In the genomic region with DNA sequence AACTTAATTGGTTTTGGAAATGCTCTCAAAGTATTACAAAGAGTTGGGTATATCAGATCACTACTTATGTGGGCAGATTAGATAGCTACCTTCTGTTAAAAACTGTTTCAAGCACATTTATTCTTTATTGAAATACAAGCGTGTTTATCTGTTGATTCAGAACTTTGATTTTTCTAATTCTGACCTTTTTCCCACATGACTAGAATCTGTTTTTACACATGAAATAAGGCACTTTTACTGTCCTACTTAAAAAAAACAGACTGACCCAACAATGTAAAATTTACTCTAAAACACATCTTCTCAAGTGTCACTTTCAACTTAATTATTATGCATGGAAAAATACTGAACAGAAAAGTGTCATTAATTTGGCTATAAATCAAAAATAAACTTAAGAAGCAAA, we compare ENCODE assay signal across 2 cellular contexts.
TF ChIP-seq lines count a peak whose summit lies in the region.

No MANE protein-coding gene starts in this region.

TF ChIP-seq in HEK293, 187 proteins besides CTCF, POLR2A, EP300 and RAD21:
- TF ChIP-seq ZNF184 (tag by site-specific recombination; IDR thresholded peaks at IDR 0.05) (no peak), ZFP3 (tag by site-specific recombination; IDR thresholded peaks at IDR 0.05; ENCODE audit: low read depth) (no peak), ZNF555 (tag by site-specific recombination; conservative IDR thresholded peaks at IDR 0.05) (no peak), ZNF175 (tag by site-specific recombination; IDR thresholded peaks at IDR 0.05) (no peak), KLF10 (tag by site-specific recombination; IDR thresholded peaks at IDR 0.05) (no peak), BCL11A (tag by site-specific recombination; IDR thresholded peaks at IDR 0.05; ENCODE audit: low read depth) (no peak), ZNF747 (tag by site-specific recombination; IDR thresholded peaks at IDR 0.05) (no peak), SP2 (tag by site-specific recombination; IDR thresholded peaks at IDR 0.05) (no peak), PRDM10 (tag by site-specific recombination; IDR thresholded peaks at IDR 0.05) (no peak), ZNF426 (tag by site-specific recombination; IDR thresholded peaks at IDR 0.05) (no peak), ZNF777 (tag by site-specific recombination; IDR thresholded peaks at IDR 0.05; ENCODE audit: borderline replicate concordance) (no peak), ZNF707 (tag by site-specific recombination; IDR thresholded peaks at IDR 0.05) (no peak), PRDM4 (tag by site-specific recombination; IDR thresholded peaks at IDR 0.05) (peak; percentile 54; the same call in 1 of the 2 replicates), EGR2 (tag by site-specific recombination; IDR thresholded peaks at IDR 0.05; ENCODE audit: low read depth) (no peak), GLI2 (tag by site-specific recombination; IDR thresholded peaks at IDR 0.05; ENCODE audit: borderline replicate concordance, low read depth) (no peak), ZNF501 (tag by site-specific recombination; IDR thresholded peaks at IDR 0.05) (no peak)
- TF ChIP-seq, protein P1, sequence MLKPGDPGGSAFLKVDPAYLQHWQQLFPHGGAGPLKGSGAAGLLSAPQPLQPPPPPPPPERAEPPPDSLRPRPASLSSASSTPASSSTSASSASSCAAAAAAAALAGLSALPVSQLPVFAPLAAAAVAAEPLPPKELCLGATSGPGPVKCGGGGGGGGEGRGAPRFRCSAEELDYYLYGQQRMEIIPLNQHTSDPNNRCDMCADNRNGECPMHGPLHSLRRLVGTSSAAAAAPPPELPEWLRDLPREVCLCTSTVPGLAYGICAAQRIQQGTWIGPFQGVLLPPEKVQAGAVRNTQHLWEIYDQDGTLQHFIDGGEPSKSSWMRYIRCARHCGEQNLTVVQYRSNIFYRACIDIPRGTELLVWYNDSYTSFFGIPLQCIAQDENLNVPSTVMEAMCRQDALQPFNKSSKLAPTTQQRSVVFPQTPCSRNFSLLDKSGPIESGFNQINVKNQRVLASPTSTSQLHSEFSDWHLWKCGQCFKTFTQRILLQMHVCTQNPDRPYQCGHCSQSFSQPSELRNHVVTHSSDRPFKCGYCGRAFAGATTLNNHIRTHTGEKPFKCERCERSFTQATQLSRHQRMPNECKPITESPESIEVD (tag by site-specific recombination; IDR thresholded peaks at IDR 0.05), result peak; percentile 75

TF ChIP-seq in GM12878, 131 proteins besides CTCF, POLR2A, EP300 and RAD21:
- TF ChIP-seq ATF7 (IDR thresholded peaks at IDR 0.05; ENCODE audit: low read depth) (no peak), NRF1 (conservative IDR thresholded peaks at IDR 0.05; ENCODE audit: low read depth, low read length) (no peak), SKIL (IDR thresholded peaks at IDR 0.05; ENCODE audit: low read depth, poor library complexity, severe bottlenecking) (no peak), SRF (IDR thresholded peaks at IDR 0.05; ENCODE audit: low read depth in 2 of 2, low read length in 2 of 2) (no peak), IRF4 (IDR thresholded peaks at IDR 0.05; ENCODE audit: low read depth, low read length) (no peak), NR2F1 (conservative IDR thresholded peaks at IDR 0.05) (no peak), CHD2 (IDR thresholded peaks at IDR 0.05; ENCODE audit: borderline replicate concordance, low read depth, low read length) (no peak), TAF1 (IDR thresholded peaks at IDR 0.05; ENCODE audit: borderline replicate concordance, low read depth, low read length) (no peak), ZZZ3 (IDR thresholded peaks at IDR 0.05; ENCODE audit: control insufficient read depth, insufficient read length, low read depth) (no peak), ATF2 (IDR thresholded peaks at IDR 0.05; ENCODE audit: low read length) (no peak), CREM (IDR thresholded peaks at IDR 0.05; ENCODE audit: low read depth) (no peak), JUND (IDR thresholded peaks at IDR 0.05; ENCODE audit: low read depth, low read length) (no peak), ETV6 (conservative IDR thresholded peaks at IDR 0.05 in 1 of 2, IDR thresholded peaks at IDR 0.05 in 1 of 2; ENCODE audit: borderline replicate concordance in 1 of 2, low read depth in 1 of 2) (no peak), YY1 (IDR thresholded peaks at IDR 0.05; ENCODE audit: low read depth, low read length) (no peak), NFIC (IDR thresholded peaks at IDR 0.05; ENCODE audit: low read depth, low read length) (no peak), ZBED1 (IDR thresholded peaks at IDR 0.05; ENCODE audit: borderline replicate concordance) (no peak), BMI1 (IDR thresholded peaks at IDR 0.05; ENCODE audit: borderline replicate concordance) (no peak)
- TF ChIP-seq, protein P2, sequence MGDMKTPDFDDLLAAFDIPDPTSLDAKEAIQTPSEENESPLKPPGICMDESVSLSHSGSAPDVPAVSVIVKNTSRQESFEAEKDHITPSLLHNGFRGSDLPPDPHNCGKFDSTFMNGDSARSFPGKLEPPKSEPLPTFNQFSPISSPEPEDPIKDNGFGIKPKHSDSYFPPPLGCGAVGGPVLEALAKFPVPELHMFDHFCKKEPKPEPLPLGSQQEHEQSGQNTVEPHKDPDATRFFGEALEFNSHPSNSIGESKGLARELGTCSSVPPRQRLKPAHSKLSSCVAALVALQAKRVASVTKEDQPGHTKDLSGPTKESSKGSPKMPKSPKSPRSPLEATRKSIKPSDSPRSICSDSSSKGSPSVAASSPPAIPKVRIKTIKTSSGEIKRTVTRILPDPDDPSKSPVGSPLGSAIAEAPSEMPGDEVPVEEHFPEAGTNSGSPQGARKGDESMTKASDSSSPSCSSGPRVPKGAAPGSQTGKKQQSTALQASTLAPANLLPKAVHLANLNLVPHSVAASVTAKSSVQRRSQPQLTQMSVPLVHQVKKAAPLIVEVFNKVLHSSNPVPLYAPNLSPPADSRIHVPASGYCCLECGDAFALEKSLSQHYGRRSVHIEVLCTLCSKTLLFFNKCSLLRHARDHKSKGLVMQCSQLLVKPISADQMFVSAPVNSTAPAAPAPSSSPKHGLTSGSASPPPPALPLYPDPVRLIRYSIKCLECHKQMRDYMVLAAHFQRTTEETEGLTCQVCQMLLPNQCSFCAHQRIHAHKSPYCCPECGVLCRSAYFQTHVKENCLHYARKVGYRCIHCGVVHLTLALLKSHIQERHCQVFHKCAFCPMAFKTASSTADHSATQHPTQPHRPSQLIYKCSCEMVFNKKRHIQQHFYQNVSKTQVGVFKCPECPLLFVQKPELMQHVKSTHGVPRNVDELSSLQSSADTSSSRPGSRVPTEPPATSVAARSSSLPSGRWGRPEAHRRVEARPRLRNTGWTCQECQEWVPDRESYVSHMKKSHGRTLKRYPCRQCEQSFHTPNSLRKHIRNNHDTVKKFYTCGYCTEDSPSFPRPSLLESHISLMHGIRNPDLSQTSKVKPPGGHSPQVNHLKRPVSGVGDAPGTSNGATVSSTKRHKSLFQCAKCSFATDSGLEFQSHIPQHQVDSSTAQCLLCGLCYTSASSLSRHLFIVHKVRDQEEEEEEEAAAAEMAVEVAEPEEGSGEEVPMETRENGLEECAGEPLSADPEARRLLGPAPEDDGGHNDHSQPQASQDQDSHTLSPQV (IDR thresholded peaks at IDR 0.05), result no peak
- TF ChIP-seq, protein P3, sequence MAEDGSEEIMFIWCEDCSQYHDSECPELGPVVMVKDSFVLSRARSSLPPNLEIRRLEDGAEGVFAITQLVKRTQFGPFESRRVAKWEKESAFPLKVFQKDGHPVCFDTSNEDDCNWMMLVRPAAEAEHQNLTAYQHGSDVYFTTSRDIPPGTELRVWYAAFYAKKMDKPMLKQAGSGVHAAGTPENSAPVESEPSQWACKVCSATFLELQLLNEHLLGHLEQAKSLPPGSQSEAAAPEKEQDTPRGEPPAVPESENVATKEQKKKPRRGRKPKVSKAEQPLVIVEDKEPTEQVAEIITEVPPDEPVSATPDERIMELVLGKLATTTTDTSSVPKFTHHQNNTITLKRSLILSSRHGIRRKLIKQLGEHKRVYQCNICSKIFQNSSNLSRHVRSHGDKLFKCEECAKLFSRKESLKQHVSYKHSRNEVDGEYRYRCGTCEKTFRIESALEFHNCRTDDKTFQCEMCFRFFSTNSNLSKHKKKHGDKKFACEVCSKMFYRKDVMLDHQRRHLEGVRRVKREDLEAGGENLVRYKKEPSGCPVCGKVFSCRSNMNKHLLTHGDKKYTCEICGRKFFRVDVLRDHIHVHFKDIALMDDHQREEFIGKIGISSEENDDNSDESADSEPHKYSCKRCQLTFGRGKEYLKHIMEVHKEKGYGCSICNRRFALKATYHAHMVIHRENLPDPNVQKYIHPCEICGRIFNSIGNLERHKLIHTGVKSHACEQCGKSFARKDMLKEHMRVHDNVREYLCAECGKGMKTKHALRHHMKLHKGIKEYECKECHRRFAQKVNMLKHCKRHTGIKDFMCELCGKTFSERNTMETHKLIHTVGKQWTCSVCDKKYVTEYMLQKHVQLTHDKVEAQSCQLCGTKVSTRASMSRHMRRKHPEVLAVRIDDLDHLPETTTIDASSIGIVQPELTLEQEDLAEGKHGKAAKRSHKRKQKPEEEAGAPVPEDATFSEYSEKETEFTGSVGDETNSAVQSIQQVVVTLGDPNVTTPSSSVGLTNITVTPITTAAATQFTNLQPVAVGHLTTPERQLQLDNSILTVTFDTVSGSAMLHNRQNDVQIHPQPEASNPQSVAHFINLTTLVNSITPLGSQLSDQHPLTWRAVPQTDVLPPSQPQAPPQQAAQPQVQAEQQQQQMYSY (CRISPR knock-in tag; IDR thresholded peaks at IDR 0.05), result no peak
- TF ChIP-seq, protein P4, sequence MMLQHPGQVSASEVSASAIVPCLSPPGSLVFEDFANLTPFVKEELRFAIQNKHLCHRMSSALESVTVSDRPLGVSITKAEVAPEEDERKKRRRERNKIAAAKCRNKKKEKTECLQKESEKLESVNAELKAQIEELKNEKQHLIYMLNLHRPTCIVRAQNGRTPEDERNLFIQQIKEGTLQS (IDR thresholded peaks at IDR 0.05; ENCODE audit: borderline replicate concordance, extremely low read depth, low read depth, low read length), result no peak
